21 cellular contexts compared by ENCODE assay signal in the genomic region with DNA sequence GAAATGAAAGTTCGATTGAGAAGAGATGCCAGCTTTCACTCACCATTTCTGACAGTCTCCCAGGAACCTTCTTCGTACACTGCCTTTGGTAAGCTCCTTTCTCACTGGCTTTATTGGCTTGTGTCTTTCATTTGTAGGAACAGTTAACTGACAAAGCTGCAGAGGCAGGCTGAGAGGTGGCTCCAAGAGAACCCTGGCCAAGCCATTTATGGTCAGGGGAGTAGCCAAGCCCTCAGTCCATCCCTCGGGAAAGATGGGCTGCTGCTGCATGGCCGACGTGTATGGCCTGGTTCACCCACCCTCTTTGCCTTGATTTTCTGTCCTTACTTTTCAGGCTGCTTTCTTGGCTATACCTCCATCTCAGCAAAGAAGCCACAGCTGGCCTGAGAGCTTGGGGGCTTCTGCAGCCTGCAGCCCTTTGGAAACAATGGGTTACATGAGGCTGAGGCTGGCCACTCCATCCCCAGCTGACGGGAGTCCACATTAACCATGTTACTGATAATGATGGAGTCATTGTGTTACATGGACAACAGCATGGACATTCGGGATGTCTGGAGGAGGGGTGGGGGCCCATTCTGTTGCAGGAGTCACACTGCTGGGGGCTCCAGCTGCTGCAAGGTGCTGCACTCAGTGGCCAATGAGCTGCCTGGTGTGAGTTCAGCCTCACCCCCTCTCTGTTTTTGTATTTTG. TPM values are rescaled to one million over a fixed set of nuclear protein-coding genes. Genes with fewer than 3 reads are reported as not detected.
A peak's percentile ranks its signal among the peaks of the same experiment; 100 is the strongest.
DNase-seq lines count a peak whose midpoint lies in the region; ATAC-seq and TF ChIP-seq lines count a peak whose summit lies in the region.
"Had no signal": no experiment of that assay in that cellular context is flagged by ENCODE, and none has a peak within 500 bp of the region (broad histone marks: within the 10 kb centered on the region; RNA-seq: fewer than 3 reads in every experiment).

A gene with protein sequence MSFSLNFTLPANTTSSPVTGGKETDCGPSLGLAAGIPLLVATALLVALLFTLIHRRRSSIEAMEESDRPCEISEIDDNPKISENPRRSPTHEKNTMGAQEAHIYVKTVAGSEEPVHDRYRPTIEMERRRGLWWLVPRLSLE (minus strand): TSS at position 152 of the 690 bp plus-strand sequence. CDS start 106 bp downstream, at position 46.

- no peak for ATAC-seq in activated CD4-positive, alpha-beta T cell treated with anti-CD3 and anti-CD28 coated beads for 36 hours
- ATAC-seq in GM18870 (IDR thresholded peaks at IDR 0.05; ENCODE audit: unreplicated experiment) = no peak

- no peaks in the 10 kb centered on the region for H3K36me3 ChIP-seq in osteoblast (ENCODE audit: insufficient read depth, low read length)

- no peaks in the 10 kb centered on the region for H3K36me3 Mint-ChIP-seq in activated CD4-positive, alpha-beta T cell treated with anti-CD3 and anti-CD28 coated beads for 36 hours (ENCODE audit: low read depth)

- DNase-seq in globus pallidus (ENCODE audit: low spot score) = peak; percentile 90
- DNase-seq in middle frontal gyrus (ENCODE audit: extremely low spot score, low spot score) = peak; percentile 46
- DNase-seq in putamen (ENCODE audit: low spot score) = peak; percentile 87
- DNase-seq in osteoblast (ENCODE audit: insufficient read length, low spot score, missing footprints) = no peak
- no peak for DNase-seq in T-helper 2 cell
- DNase-seq in activated CD4-positive, alpha-beta T cell treated with anti-CD3 and anti-CD28 coated beads for 36 hours = no peak
- DNase-seq: Caco-2; CD4-positive, alpha-beta T cell; GM23248; HCEC 1CT; MM.1S; NCI-H1092; NCI-H1436 treated with DMSO at 0.1 percent for 48 hours; NCI-H2081 treated with DMSO at 0.1 percent for 48 hours; NCI-H510A; NCI-H82; RPMI8226; SHP77 treated with DMSO at 0.1 percent for 48 hours had no signal

- H4K20me1 ChIP-seq in osteoblast (ENCODE audit: insufficient read depth, low read length) = no peaks in the 10 kb centered on the region

- H3K27ac ChIP-seq in angular gyrus (ENCODE audit: low read depth, low read length) (peak within 1 kb of the TSS; percentile 95), osteoblast (ENCODE audit: low read depth, low read length) (no peak within 1 kb of the TSS)
- H3K27ac ChIP-seq: GM23248 had no signal

- H3K27me3 ChIP-seq in osteoblast (ENCODE audit: insufficient read depth, low read length) = peaks cover 3% of the 10 kb centered on the region

- POLR2A ChIA-PET in activated CD4-positive, alpha-beta T cell treated with anti-CD3 and anti-CD28 coated beads for 36 hours (lab: Charles Lee) = no interaction called here

- no peaks in the 10 kb centered on the region for H3K9me3 ChIP-seq in osteoblast (ENCODE audit: low read depth, low read length)
- H3K9me3 ChIP-seq: Caco-2 had no signal

- no peak within 1 kb of the TSS for H3K4me3 ChIP-seq in osteoblast (ENCODE audit: insufficient read depth, low read length)
- H3K4me3 ChIP-seq: GM23248 had no signal

- H3K4me1 ChIP-seq in osteoblast (ENCODE audit: insufficient read depth, low read length) = no peaks in the 10 kb centered on the region

- H3K4me2 ChIP-seq in osteoblast (ENCODE audit: insufficient read depth, low read length) = no peak within 1 kb of the TSS

- no peaks in the 10 kb centered on the region for H3K79me2 ChIP-seq in osteoblast (ENCODE audit: insufficient read depth, low read length)

- H3K4me3 Mint-ChIP-seq in activated CD4-positive, alpha-beta T cell treated with anti-CD3 and anti-CD28 coated beads for 36 hours = no peak within 1 kb of the TSS
- H3K4me3 Mint-ChIP-seq: CD4-positive, alpha-beta T cell had no signal

- intact Hi-C loops in activated CD4-positive, alpha-beta T cell treated with anti-CD3 and anti-CD28 coated beads for 36 hours (cut with DNase I, micrococcal nuclease) = no loop called here

- CTCF ChIA-PET in activated CD4-positive, alpha-beta T cell treated with anti-CD3 and anti-CD28 coated beads for 36 hours (lab: Charles Lee) = interaction anchor here (3.3 kb wide), 1 partner anchor 13 kb away, joined by 18 read pairs; no protein-coding TSS in a partner anchor

- peaks cover 8% of the 10 kb centered on the region for H3K27me3 Mint-ChIP-seq in activated CD4-positive, alpha-beta T cell treated with anti-CD3 and anti-CD28 coated beads for 36 hours

- no peak within 1 kb of the TSS for H3K27ac Mint-ChIP-seq in activated CD4-positive, alpha-beta T cell treated with anti-CD3 and anti-CD28 coated beads for 36 hours
- H3K27ac Mint-ChIP-seq: CD4-positive, alpha-beta T cell had no signal

- H3K9me3 Mint-ChIP-seq in activated CD4-positive, alpha-beta T cell treated with anti-CD3 and anti-CD28 coated beads for 36 hours (ENCODE audit: low read depth) = no peaks in the 10 kb centered on the region
- H3K9me3 Mint-ChIP-seq: CD4-positive, alpha-beta T cell had no signal

- no peak for TF ChIP-seq CTCF in osteoblast (IDR thresholded peaks at IDR 0.05; ENCODE audit: extremely low read depth, low read depth, low read length)

- H2AFZ ChIP-seq in osteoblast (ENCODE audit: low read length) = no peak within 1 kb of the TSS
- H2AFZ ChIP-seq: GM23248 had no signal

- no peaks in the 10 kb centered on the region for H3K4me1 Mint-ChIP-seq in activated CD4-positive, alpha-beta T cell treated with anti-CD3 and anti-CD28 coated beads for 36 hours

RNA-seq across cellular contexts. Expression of the gene that starts here (rescaled TPM):
- not detected in 2 replicates for total RNA-seq in osteoblast
- not detected for total RNA-seq in activated CD4-positive, alpha-beta T cell treated with anti-CD3 and anti-CD28 coated beads for 36 hours
- total RNA-seq: Caco-2; CD4-positive, alpha-beta T cell; GM23248; LHCN-M2 had no signal

Comparison
In these comparisons a context has a peak if more than half of its experiments do, and no peak if none do; other contexts are left out.
1. DNase-seq: peak in globus pallidus (single experiment), middle frontal gyrus (single experiment) and putamen (single experiment); none in osteoblast (single experiment), T-helper 2 cell (0 of 5) and activated CD4-positive, alpha-beta T cell treated with anti-CD3 and anti-CD28 coated beads for 36 hours (single experiment).